Comparison of ENCODE assay signal across 8 cellular contexts in the genomic region with DNA sequence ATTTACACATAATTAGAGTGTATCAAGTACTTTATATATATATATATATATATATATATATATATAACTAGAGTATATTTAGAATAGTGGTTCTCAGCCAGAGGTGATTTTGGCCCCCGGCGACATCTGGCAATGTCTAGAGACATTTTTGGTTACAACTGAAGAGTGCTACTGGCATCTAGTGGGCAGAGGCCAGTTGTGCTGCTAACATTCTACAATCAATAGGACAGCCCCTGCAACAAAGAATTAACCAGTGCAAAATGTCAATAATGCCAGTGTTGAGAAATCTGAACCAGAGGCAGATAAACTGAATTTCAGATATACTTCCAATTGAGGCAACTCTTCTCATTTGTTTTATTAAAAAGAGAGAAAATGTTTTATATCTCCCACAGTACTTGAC. TPM values are rescaled to one million over a fixed set of nuclear protein-coding genes. Genes with fewer than 3 reads are reported as not detected.
DNase-seq lines count a peak whose midpoint lies in the region; ATAC-seq and TF ChIP-seq lines count a peak whose summit lies in the region.

No MANE protein-coding gene starts in this region.

- DNase-seq in T-helper 1 cell (peak in 3 of 5 donors; percentile 10 to 15 (median 15)), fibroblast of peridontal ligament (ENCODE audit: extremely low read depth) (peak; percentile 61), sciatic nerve (ENCODE audit: low spot score) (no peak), omental fat pad (ENCODE audit: low spot score) (no peak), GF-D8 (lab: John Stamatoyannopoulos, UW) (no peak)

- TF ChIP-seq CTCF in C4-2B (conservative IDR thresholded peaks at IDR 0.05) (0 out of 2 replicates have a peak, but pooled peaks have one; percentile 12), omental fat pad (IDR thresholded peaks at IDR 0.05) (no peak)

- ATAC-seq in GM18508 (IDR thresholded peaks at IDR 0.05; ENCODE audit: insufficient read depth, unreplicated experiment) (peak; percentile 74), HG03139 (IDR thresholded peaks at IDR 0.05; ENCODE audit: unreplicated experiment) (peak; percentile 72), sciatic nerve (peak; percentile 67), omental fat pad (ENCODE audit: low FRiP score) (no peak)

- intact Hi-C loops in sciatic nerve (cut with DNase I) = no loop called here

- no peak overlapping the region for H3K27ac ChIP-seq in C4-2B

RNA-seq across cellular contexts. Expression of a gene that starts 8.9 kb away (rescaled TPM):
- 34.0 TPM for total RNA-seq in sciatic nerve
- 10 to 100 TPM; 17.4 to 32.0 (median 22.8) TPM for total RNA-seq in omental fat pad

Comparison
In these comparisons a context has a peak if more than half of its experiments do, and no peak if none do; other contexts are left out.
1. DNase-seq: peak in T-helper 1 cell (3 of 5) and fibroblast of peridontal ligament (single experiment); none in sciatic nerve (single experiment), omental fat pad (single experiment) and GF-D8 (single experiment).